In genomic region chr2:46298272-46298521, GRCh38 we compare ENCODE assay signal across 1 cellular context.
TF ChIP-seq lines count a peak whose summit lies in the region.

No MANE protein-coding gene starts in this region.

TF ChIP-seq in K562, 482 proteins besides CTCF, POLR2A, EP300 and RAD21 (continued from another document):
- TF ChIP-seq HMGN3 (IDR thresholded peaks at IDR 0.05; ENCODE audit: borderline replicate concordance, extremely low read depth, insufficient read length, low read depth, low read length) (peak; percentile 17), PHF8 (IDR thresholded peaks at IDR 0.05; ENCODE audit: borderline replicate concordance, low read length) (0 out of 2 replicates have a peak, but pooled peaks have one; percentile 4), ZKSCAN8 (CRISPR knock-in tag; IDR thresholded peaks at IDR 0.05) (no peak), NCOA2 (IDR thresholded peaks at IDR 0.05; ENCODE audit: partially characterized antibody in 2 of 2) (no peak), DMBX1 (CRISPR knock-in tag; IDR thresholded peaks at IDR 0.05; ENCODE audit: borderline replicate concordance) (no peak), ZNF318 (IDR thresholded peaks at IDR 0.05; ENCODE audit: borderline replicate concordance in 1 of 2, low read depth in 1 of 2) (no peak), ZFX (CRISPR knock-in tag; IDR thresholded peaks at IDR 0.05) (peak; percentile 13; the same call in 1 of the 2 replicates), RBFOX2 (IDR thresholded peaks at IDR 0.05; ENCODE audit: low read depth, low read length) (peak; percentile 53; the same call in 1 of the 2 replicates)
